22 cellular contexts compared by ENCODE assay signal in genomic region chr20:42277203-42277602, GRCh38.
DNase-seq lines count a peak whose midpoint lies in the region; ATAC-seq and TF ChIP-seq lines count a peak whose summit lies in the region.
"Had no signal": no experiment of that assay in that cellular context is flagged by ENCODE, and none has a peak within 500 bp of the region (broad histone marks: within the 10 kb centered on the region; RNA-seq: fewer than 3 reads in every experiment).

No MANE protein-coding gene starts in this region.

- H3K4me2 ChIP-seq in neural progenitor cell, result peak overlapping the region; percentile 35

- peaks cover 4% of the 10 kb centered on the region for H3K27me3 Mint-ChIP-seq in neural progenitor cell (ENCODE audit: insufficient read depth, low read depth)
- H3K27me3 Mint-ChIP-seq in CD8-positive, alpha-beta memory T cell, result no peaks in the 10 kb centered on the region
- H3K27me3 Mint-ChIP-seq: activated CD8-positive, alpha-beta memory T cell treated with anti-CD3 and anti-CD28 coated beads, Interleukin-2, amount 10 ng/mL, durations not matched to agents 7 days and 5 days; activated naive CD8-positive, alpha-beta T cell treated with anti-CD3 and anti-CD28 coated beads, Interleukin-2, amount 10 ng/mL, durations not matched to agents 7 days and 5 days; naive thymus-derived CD4-positive, alpha-beta T cell had no signal

- peak overlapping the region; percentile 40 for H3K27ac Mint-ChIP-seq in neural progenitor cell
- H3K27ac Mint-ChIP-seq in CD8-positive, alpha-beta memory T cell, result no peak overlapping the region
- H3K27ac Mint-ChIP-seq: activated CD8-positive, alpha-beta memory T cell treated with anti-CD3 and anti-CD28 coated beads, Interleukin-2, amount 10 ng/mL, durations not matched to agents 7 days and 5 days; activated naive CD8-positive, alpha-beta T cell treated with anti-CD3 and anti-CD28 coated beads, Interleukin-2, amount 10 ng/mL, durations not matched to agents 7 days and 5 days; activated T-helper 2 cell treated with anti-CD3 and anti-CD28 coated beads, Interferon-gamma antibody, Interleukin-2, Interleukin-4, amounts not matched to agents 10 μg/mL and 5 μg/mL and 100 μg/mL, durations not matched to agents 14 hours and 24 hours and 36 hours; naive thymus-derived CD4-positive, alpha-beta T cell had no signal

- no peaks in the 10 kb centered on the region for H3K36me3 Mint-ChIP-seq in neural progenitor cell
- no peaks in the 10 kb centered on the region for H3K36me3 Mint-ChIP-seq in CD8-positive, alpha-beta memory T cell
- H3K36me3 Mint-ChIP-seq: activated CD8-positive, alpha-beta memory T cell treated with anti-CD3 and anti-CD28 coated beads, Interleukin-2, amount 10 ng/mL, durations not matched to agents 7 days and 5 days; activated naive CD8-positive, alpha-beta T cell treated with anti-CD3 and anti-CD28 coated beads, Interleukin-2, amount 10 ng/mL, durations not matched to agents 7 days and 5 days; naive thymus-derived CD4-positive, alpha-beta T cell had no signal

- no peak overlapping the region for H3K4me3 ChIP-seq in neural progenitor cell
- H3K4me3 ChIP-seq in CD8-positive, alpha-beta memory T cell (ENCODE audit: low read length), result no peak overlapping the region
- H3K4me3 ChIP-seq: body of pancreas, psoas muscle, skin epidermis, upper lobe of right lung had no signal

- H3K4me1 Mint-ChIP-seq in neural progenitor cell, result peaks cover 35% of the 10 kb centered on the region
- H3K4me1 Mint-ChIP-seq in CD8-positive, alpha-beta memory T cell, result no peaks in the 10 kb centered on the region
- H3K4me1 Mint-ChIP-seq: activated CD8-positive, alpha-beta memory T cell treated with anti-CD3 and anti-CD28 coated beads, Interleukin-2, amount 10 ng/mL, durations not matched to agents 7 days and 5 days; activated naive CD8-positive, alpha-beta T cell treated with anti-CD3 and anti-CD28 coated beads, Interleukin-2, amount 10 ng/mL, durations not matched to agents 7 days and 5 days; naive thymus-derived CD4-positive, alpha-beta T cell had no signal

- peaks cover 4% of the 10 kb centered on the region for H3K9me3 Mint-ChIP-seq in neural progenitor cell
- H3K9me3 Mint-ChIP-seq in CD8-positive, alpha-beta memory T cell, result peaks cover 0 to 11% (median 3%) of the 10 kb centered on the region in 5 donors
- H3K9me3 Mint-ChIP-seq: activated naive CD8-positive, alpha-beta T cell treated with anti-CD3 and anti-CD28 coated beads, Interleukin-2, amount 10 ng/mL, durations not matched to agents 7 days and 5 days; activated T-helper 2 cell treated with anti-CD3 and anti-CD28 coated beads, Interferon-gamma antibody, Interleukin-2, Interleukin-4, amounts not matched to agents 10 μg/mL and 5 μg/mL and 100 μg/mL, durations not matched to agents 14 hours and 24 hours and 36 hours had no signal

- TF ChIP-seq CTCF in neural progenitor cell (IDR thresholded peaks at IDR 0.05), result no peak

- H3K9ac ChIP-seq in neural progenitor cell, result no peak overlapping the region

- H3K4me1 ChIP-seq in neural progenitor cell, result peaks cover 34% of the 10 kb centered on the region
- no peaks in the 10 kb centered on the region for H3K4me1 ChIP-seq in CD8-positive, alpha-beta memory T cell (ENCODE audit: insufficient read depth, low read length)
- H3K4me1 ChIP-seq: body of pancreas, psoas muscle, upper lobe of right lung had no signal

- CTCF ChIA-PET in CD8-positive, alpha-beta memory T cell (lab: Charles Lee), result no interaction called here

- no peaks in the 10 kb centered on the region for H3K79me2 ChIP-seq in neural progenitor cell (ENCODE audit: low read depth)

- H3F3A ChIP-seq in neural progenitor cell (ENCODE audit: low read depth), result peaks cover 34% of the 10 kb centered on the region

- peaks cover 31% of the 10 kb centered on the region for H3K27me3 ChIP-seq in neural progenitor cell
- no peaks in the 10 kb centered on the region for H3K27me3 ChIP-seq in CD8-positive, alpha-beta memory T cell (ENCODE audit: insufficient read depth, low read length, poor library complexity, severe bottlenecking)
- H3K27me3 ChIP-seq: body of pancreas, upper lobe of right lung had no signal

- H3K36me3 ChIP-seq in neural progenitor cell, result no peaks in the 10 kb centered on the region
- no peaks in the 10 kb centered on the region for H3K36me3 ChIP-seq in CD8-positive, alpha-beta memory T cell (ENCODE audit: insufficient read depth, low read length)
- H3K36me3 ChIP-seq: upper lobe of right lung had no signal

- DNase-seq in DMS153 treated with DMSO at 0.1 percent for 48 hours (lab: John Stamatoyannopoulos, UW; ENCODE audit: unreplicated experiment) (peak; percentile 63), NCI-H1105 treated with DMSO at 0.1 percent for 48 hours (lab: John Stamatoyannopoulos, UW) (peak; percentile 72), SHP77 (lab: John Stamatoyannopoulos, UW) (peak; percentile 13 to 39), neural progenitor cell (ENCODE audit: low spot score) (peak; percentile 31), dedifferentiated amniotic fluid mesenchymal stem cell (ENCODE audit: extremely low spot score) (no peak)
- no peak for DNase-seq in CD8-positive, alpha-beta memory T cell
- DNase-seq: activated CD4-positive, alpha-beta T cell treated with anti-CD3 and anti-CD28 coated beads for 48 hours; activated CD8-positive, alpha-beta memory T cell treated with anti-CD3 and anti-CD28 coated beads, Interleukin-2, amount 10 ng/mL, durations not matched to agents 7 days and 5 days; activated naive CD8-positive, alpha-beta T cell treated with anti-CD3 and anti-CD28 coated beads, Interleukin-2, amount 10 ng/mL, durations not matched to agents 7 days and 5 days; Kasumi-1; naive thymus-derived CD4-positive, alpha-beta T cell; NCI-H1048; OCI-M1; psoas muscle; stimulated activated naive CD8-positive, alpha-beta T cell treated with anti-CD3 and anti-CD28 coated beads, Interleukin-15, Interleukin-2, amounts not matched to agents 100 U/mL and 50 U/mL, for 24 hours; T-helper 1 cell; upper lobe of right lung had no signal

- no peak overlapping the region for H3K27ac ChIP-seq in neural progenitor cell
- H3K27ac ChIP-seq in CD8-positive, alpha-beta memory T cell (ENCODE audit: low read depth, low read length), result no peak overlapping the region
- H3K27ac ChIP-seq: body of pancreas, psoas muscle, skin epidermis, upper lobe of right lung had no signal

- H2AFZ ChIP-seq in neural progenitor cell (replicated peaks), result no peak overlapping the region

- H3K4me3 Mint-ChIP-seq in neural progenitor cell, result no peak overlapping the region
- H3K4me3 Mint-ChIP-seq in CD8-positive, alpha-beta memory T cell, result no peak overlapping the region
- H3K4me3 Mint-ChIP-seq: activated CD8-positive, alpha-beta memory T cell treated with anti-CD3 and anti-CD28 coated beads, Interleukin-2, amount 10 ng/mL, durations not matched to agents 7 days and 5 days; activated naive CD8-positive, alpha-beta T cell treated with anti-CD3 and anti-CD28 coated beads, Interleukin-2, amount 10 ng/mL, durations not matched to agents 7 days and 5 days; naive thymus-derived CD4-positive, alpha-beta T cell had no signal

- no peaks in the 10 kb centered on the region for H4K20me1 ChIP-seq in neural progenitor cell (ENCODE audit: low read depth)

- H3K9me3 ChIP-seq in neural progenitor cell (ENCODE audit: low read depth), result no peaks in the 10 kb centered on the region
- H3K9me3 ChIP-seq in CD8-positive, alpha-beta memory T cell (ENCODE audit: low read length), result no peaks in the 10 kb centered on the region
- H3K9me3 ChIP-seq: body of pancreas, psoas muscle, upper lobe of right lung had no signal

- no peak for ATAC-seq in GM18502 (IDR thresholded peaks at IDR 0.05; ENCODE audit: poor library complexity, unreplicated experiment)
- ATAC-seq: activated CD8-positive, alpha-beta memory T cell treated with anti-CD3 and anti-CD28 coated beads, Interleukin-2, amount 10 ng/mL, durations not matched to agents 7 days and 5 days; body of pancreas; naive thymus-derived CD4-positive, alpha-beta T cell; psoas muscle; Right ventricle myocardium inferior; stimulated activated naive CD8-positive, alpha-beta T cell treated with anti-CD3 and anti-CD28 coated beads, Interleukin-15, Interleukin-2, amounts not matched to agents 100 U/mL and 50 U/mL, for 24 hours; upper lobe of right lung had no signal

- POLR2A ChIA-PET in CD8-positive, alpha-beta memory T cell (lab: Charles Lee), result no interaction called here

Comparison
In these comparisons a context has a peak if more than half of its experiments do, and no peak if none do; other contexts are left out.
1. DNase-seq: peak in DMS153 treated with DMSO at 0.1 percent for 48 hours (single experiment), NCI-H1105 treated with DMSO at 0.1 percent for 48 hours (single experiment), SHP77 (2 of 2) and neural progenitor cell (single experiment); none in dedifferentiated amniotic fluid mesenchymal stem cell (single experiment) and CD8-positive, alpha-beta memory T cell (0 of 5).